18 cellular contexts compared by ENCODE assay signal in genomic region chr15:60009581-60010379, GRCh38. TPM values are rescaled to one million over a fixed set of nuclear protein-coding genes. Genes with fewer than 3 reads are reported as not detected.
DNase-seq lines count a peak whose midpoint lies in the region; ATAC-seq and TF ChIP-seq lines count a peak whose summit lies in the region.
"Had no signal": no experiment of that assay in that cellular context is flagged by ENCODE, and none has a peak within 500 bp of the region (broad histone marks: within the 10 kb centered on the region; RNA-seq: fewer than 3 reads in every experiment).

No MANE protein-coding gene starts in this region.

- H3K27ac ChIP-seq in H9 (ENCODE audit: insufficient read length, low read depth, low read length) (no peak overlapping the region), iPS-18a (ENCODE audit: low read length) (no peak overlapping the region), neuronal stem cell (replicated peaks; ENCODE audit: low read length) (no peak overlapping the region), gastroesophageal sphincter (no peak overlapping the region)
- H3K27ac ChIP-seq: BLaER1 treated with 17β-estradiol and CSF1 and Interleukin-3, amounts not matched to agents 10 nM and 100 nM had no signal

- ATAC-seq in WTC11 = no peak
- ATAC-seq in stimulated activated effector memory CD8-positive, alpha-beta T cell treated with anti-CD3 and anti-CD28 coated beads, Interleukin-12 subunit alpha, Interleukin-12 subunit beta, amount 100 ng/mL, for 72 hours = no peak
- ATAC-seq in gastroesophageal sphincter = no peak
- ATAC-seq: CD8-positive, alpha-beta T cell had no signal

- peaks cover 74% of the 10 kb centered on the region in 2 experiments for H3K4me1 Mint-ChIP-seq in H9
- H3K4me1 Mint-ChIP-seq in WTC11 = peaks cover 82% of the 10 kb centered on the region
- peaks cover 31% of the 10 kb centered on the region for H3K4me1 Mint-ChIP-seq in stimulated activated effector memory CD8-positive, alpha-beta T cell treated with anti-CD3 and anti-CD28 coated beads, Interleukin-12 subunit alpha, Interleukin-12 subunit beta, amount 100 ng/mL, for 72 hours
- peaks cover 24% of the 10 kb centered on the region for H3K4me1 Mint-ChIP-seq in activated CD4-positive, alpha-beta memory T cell treated with anti-CD3 and anti-CD28 coated beads for 36 hours (ENCODE audit: low read depth)

- H2BK5ac ChIP-seq in H9 (ENCODE audit: insufficient read length, low read length) (no peak overlapping the region), neuronal stem cell (ENCODE audit: low read length) (no peak overlapping the region)

- H4K8ac ChIP-seq in H9 (replicated peaks; ENCODE audit: insufficient read length, low read depth, low read length) (no peak overlapping the region), neuronal stem cell (ENCODE audit: low read depth, low read length) (no peak overlapping the region)

- H3K36me3 ChIP-seq in iPS-18a (ENCODE audit: control insufficient read depth, low read depth, low read length) (no peaks in the 10 kb centered on the region), neuronal stem cell (replicated peaks in 1 of 2; ENCODE audit: control insufficient read depth in 2 of 2, insufficient read depth in 2 of 2, low read length in 2 of 2) (peaks cover 0 to 30% of the 10 kb centered on the region in 2 donors), gastroesophageal sphincter (no peaks in the 10 kb centered on the region)
- H3K36me3 ChIP-seq: BLaER1 treated with 17β-estradiol and CSF1 and Interleukin-3, amounts not matched to agents 10 nM and 100 nM; MG63 had no signal

- H2BK15ac ChIP-seq in H9 (ENCODE audit: low read depth, low read length) (no peak overlapping the region), neuronal stem cell (ENCODE audit: low read length) (no peak overlapping the region)

- H3K14ac ChIP-seq in H9 (ENCODE audit: insufficient read depth, low read length) = no peak overlapping the region
- no peak overlapping the region for H3K14ac ChIP-seq in neuronal stem cell (ENCODE audit: low read length)

- H3K23ac ChIP-seq in H9 (ENCODE audit: insufficient read length, low read depth, low read length) = no peak overlapping the region
- H3K23ac ChIP-seq in neuronal stem cell (ENCODE audit: low read depth, low read length, poor library complexity) = no peak overlapping the region

- WGBS in H9 (ENCODE audit: extremely low coverage, insufficient read length, low lambda C conversion rate) = no CpG with 5 or more reads among the region's 10 CpGs
- WGBS in neuronal stem cell (ENCODE audit: extremely low coverage in 2 of 2, insufficient read length in 2 of 2, insufficient replicate concordance in 1 of 2), 2 donors = no CpG with 5 or more reads among the region's 10 CpGs
- 15% methylated on average over 10 of the region's 10 CpGs for WGBS in gastroesophageal sphincter (ENCODE audit: low coverage in 1 of 2), 2 donors

- POLR2A ChIA-PET in WTC11 (lab: Charles Lee) = interaction anchor here (0.5 kb wide), 1 partner anchor 148 kb away, joined by 4 read pairs; no protein-coding TSS in a partner anchor
- POLR2A ChIA-PET in activated CD4-positive, alpha-beta memory T cell treated with anti-CD3 and anti-CD28 coated beads for 36 hours (lab: Charles Lee) = no interaction called here

- no peak overlapping the region for H2BK120ac ChIP-seq in H9 (ENCODE audit: low read depth, low read length, poor library complexity, severe bottlenecking)
- no peak overlapping the region for H2BK120ac ChIP-seq in neuronal stem cell (ENCODE audit: low read depth, low read length)

- H3K27me3 ChIP-seq in H9 (ENCODE audit: insufficient read depth, low read length) = peaks cover 11% of the 10 kb centered on the region; the same call in 1 of the 2 replicates
- H3K27me3 ChIP-seq in iPS-18a (ENCODE audit: control insufficient read depth, insufficient read depth, low read length) = peaks cover 22% of the 10 kb centered on the region
- peaks cover 0 to 21% (median 12%) of the 10 kb centered on the region in 3 experiments for H3K27me3 ChIP-seq in neuronal stem cell (ENCODE audit: control insufficient read depth in 3 of 3, insufficient read depth in 3 of 3, low read depth in 1 of 3, low read length in 3 of 3)
- peaks cover 100% of the 10 kb centered on the region for H3K27me3 ChIP-seq in gastroesophageal sphincter

- H3K9me3 Mint-ChIP-seq in H9 (no peaks in the 10 kb centered on the region), WTC11 (no peaks in the 10 kb centered on the region)
- H3K9me3 Mint-ChIP-seq in stimulated activated effector memory CD8-positive, alpha-beta T cell treated with anti-CD3 and anti-CD28 coated beads, Interleukin-12 subunit alpha, Interleukin-12 subunit beta, amount 100 ng/mL, for 72 hours = no peaks in the 10 kb centered on the region
- no peaks in the 10 kb centered on the region for H3K9me3 Mint-ChIP-seq in activated CD4-positive, alpha-beta memory T cell treated with anti-CD3 and anti-CD28 coated beads for 36 hours
- H3K9me3 Mint-ChIP-seq: CD8-positive, alpha-beta T cell had no signal

- no peak overlapping the region for H3K18ac ChIP-seq in H9 (ENCODE audit: insufficient read length, low read depth, low read length)
- no peak overlapping the region for H3K18ac ChIP-seq in neuronal stem cell (ENCODE audit: low read length)

- H2AK5ac ChIP-seq in H9 (ENCODE audit: insufficient read length, low read length) (no peak overlapping the region), neuronal stem cell (ENCODE audit: low read depth, low read length) (no peak overlapping the region)

- CTCF ChIA-PET in WTC11 (lab: Charles Lee) = interaction anchor here (0.6 to 2.1 kb wide), 6 partner anchors 12 to 317 kb away, joined by 3 to 11 read pairs (median 5); no protein-coding TSS in a partner anchor
- CTCF ChIA-PET in activated CD4-positive, alpha-beta memory T cell treated with anti-CD3 and anti-CD28 coated beads for 36 hours (lab: Charles Lee) = interaction anchor here (1.1 to 1.5 kb wide), 2 partner anchors 9 to 170 kb away, joined by 3 to 4 read pairs; no protein-coding TSS in a partner anchor

- H3K36me3 Mint-ChIP-seq in H9 (ENCODE audit: insufficient read depth in 1 of 3, low read depth in 3 of 3) (peaks cover 0 to 2% (median 0%) of the 10 kb centered on the region in 3 experiments; a peak in 1 of 7 replicates), WTC11 (peaks cover 4% of the 10 kb centered on the region)
- H3K36me3 Mint-ChIP-seq in stimulated activated effector memory CD8-positive, alpha-beta T cell treated with anti-CD3 and anti-CD28 coated beads, Interleukin-12 subunit alpha, Interleukin-12 subunit beta, amount 100 ng/mL, for 72 hours = peaks cover 8% of the 10 kb centered on the region
- peaks cover 11% of the 10 kb centered on the region for H3K36me3 Mint-ChIP-seq in activated CD4-positive, alpha-beta memory T cell treated with anti-CD3 and anti-CD28 coated beads for 36 hours
- H3K36me3 Mint-ChIP-seq: CD8-positive, alpha-beta T cell had no signal

- H4K5ac ChIP-seq in H9 (ENCODE audit: insufficient read length, low read depth, low read length) = no peak overlapping the region

- TF ChIP-seq POLR2A in gastroesophageal sphincter (IDR thresholded peaks at IDR 0.05) = no peak

- H3K4ac ChIP-seq in H9 (ENCODE audit: low read depth, low read length) (no peak overlapping the region), neuronal stem cell (ENCODE audit: low read length) (no peak overlapping the region)

- H3K27ac Mint-ChIP-seq in H9 (peak overlapping the region in 2 of 3 experiments; percentile 62 to 94; a peak in 5 of 7 replicates), WTC11 (peak overlapping the region; percentile 97)
- no peak overlapping the region for H3K27ac Mint-ChIP-seq in stimulated activated effector memory CD8-positive, alpha-beta T cell treated with anti-CD3 and anti-CD28 coated beads, Interleukin-12 subunit alpha, Interleukin-12 subunit beta, amount 100 ng/mL, for 72 hours
- H3K27ac Mint-ChIP-seq in activated CD4-positive, alpha-beta memory T cell treated with anti-CD3 and anti-CD28 coated beads for 36 hours = no peak overlapping the region
- H3K27ac Mint-ChIP-seq: CD8-positive, alpha-beta T cell had no signal

- TF ChIP-seq CTCF in H9 (conservative IDR thresholded peaks at IDR 0.05) (no peak), WTC11 (IDR thresholded peaks at IDR 0.05) (no peak), gastroesophageal sphincter (IDR thresholded peaks at IDR 0.05) (no peak)

- H3K4me1 ChIP-seq in H9 (ENCODE audit: insufficient read depth, low read length) = peaks cover 10% of the 10 kb centered on the region; the same call in 1 of the 2 replicates
- peaks cover 63% of the 10 kb centered on the region for H3K4me1 ChIP-seq in iPS-18a (ENCODE audit: control insufficient read depth, low read depth, low read length)
- peaks cover 20 to 56% of the 10 kb centered on the region in 2 donors for H3K4me1 ChIP-seq in neuronal stem cell (ENCODE audit: control insufficient read depth in 2 of 2, insufficient read depth in 1 of 2, low read depth in 1 of 2, low read length in 2 of 2)
- H3K4me1 ChIP-seq in gastroesophageal sphincter = peaks cover 0 to 20% (median 17%) of the 10 kb centered on the region in 3 donors

- no peak overlapping the region for H2BK12ac ChIP-seq in H9 (ENCODE audit: insufficient read length, low read depth, low read length)
- no peak overlapping the region for H2BK12ac ChIP-seq in neuronal stem cell (ENCODE audit: low read length)

- H3K4me3 ChIP-seq in iPS-18a (ENCODE audit: low read length) (peak overlapping the region; percentile 46), neuronal stem cell (ENCODE audit: low read length in 2 of 2) (no peak overlapping the region), gastroesophageal sphincter (no peak overlapping the region)
- H3K4me3 ChIP-seq: BLaER1 treated with 17β-estradiol and CSF1 and Interleukin-3, amounts not matched to agents 10 nM and 100 nM; MG63 had no signal

- H4K20me1 ChIP-seq in H9 (ENCODE audit: control insufficient read depth, insufficient read depth, insufficient read length) = no peaks in the 10 kb centered on the region

- peak overlapping the region; percentile 59 for H3K4me2 ChIP-seq in H9 (ENCODE audit: insufficient read depth, insufficient read length, low read length)
- H3K4me2 ChIP-seq in neuronal stem cell (ENCODE audit: insufficient read depth, low read length, poor library complexity, severe bottlenecking) = no peak overlapping the region
- H3K4me2 ChIP-seq: BLaER1 treated with 17β-estradiol and CSF1 and Interleukin-3, amounts not matched to agents 10 nM and 100 nM had no signal

- no peak overlapping the region for H3T11ph ChIP-seq in H9 (ENCODE audit: low read length)

- H3K79me2 ChIP-seq in H9 (ENCODE audit: insufficient read depth, low read length) = no peaks in the 10 kb centered on the region

- H3K27me3 Mint-ChIP-seq in H9 (ENCODE audit: low read depth) = peaks cover 41% of the 10 kb centered on the region
- H3K27me3 Mint-ChIP-seq in WTC11 (ENCODE audit: low read depth) = peaks cover 15% of the 10 kb centered on the region
- peaks cover 72% of the 10 kb centered on the region for H3K27me3 Mint-ChIP-seq in activated CD4-positive, alpha-beta memory T cell treated with anti-CD3 and anti-CD28 coated beads for 36 hours

- intact Hi-C loops in activated CD4-positive, alpha-beta memory T cell treated with anti-CD3 and anti-CD28 coated beads for 36 hours (cut with micrococcal nuclease) = loop anchor here (5.0 kb wide), 1 partner anchor 33 kb away; no protein-coding TSS in a partner anchor

- H2BK20ac ChIP-seq in H9 (ENCODE audit: low read depth, low read length, poor library complexity, severe bottlenecking) = no peak overlapping the region

- no peak for TF ChIP-seq EP300 in gastroesophageal sphincter (IDR thresholded peaks at IDR 0.05)

- DNase-seq in H9 (no peak), WTC11 (ENCODE audit: low spot score) (no peak), neuronal stem cell (ENCODE audit: low spot score) (peak; percentile 32), nucleus accumbens (lab: John Stamatoyannopoulos, UW) (no peak)
- DNase-seq in stimulated activated effector memory CD8-positive, alpha-beta T cell treated with anti-CD3 and anti-CD28 coated beads, Interleukin-12 subunit alpha, Interleukin-12 subunit beta, amount 100 ng/mL, for 72 hours (ENCODE audit: low spot score in 2 of 2) = no peak
- no peak for DNase-seq in activated CD4-positive, alpha-beta memory T cell treated with anti-CD3 and anti-CD28 coated beads for 36 hours
- DNase-seq: CD8-positive, alpha-beta T cell; Kasumi-1; MG63; NCI-H1048; NCI-H1436 treated with DMSO at 0.1 percent for 48 hours; NCI-H2081 treated with DMSO at 0.1 percent for 48 hours; NK-92 treated with Interleukin-12 subunit alpha and Interleukin-12 subunit beta, amount 100 ng/mL, for 24 hours; Right ventricle myocardium superior had no signal

- no peak overlapping the region for H4K91ac ChIP-seq in H9 (ENCODE audit: insufficient read length, low read depth, low read length)
- H4K91ac ChIP-seq in neuronal stem cell (ENCODE audit: low read depth, low read length, poor library complexity) = no peak overlapping the region

- H3K79me1 ChIP-seq in H9 (ENCODE audit: insufficient read depth, low read depth, low read length, poor library complexity, severe bottlenecking) = no peaks in the 10 kb centered on the region
- H3K79me1 ChIP-seq in neuronal stem cell (ENCODE audit: low read depth, low read length) = no peaks in the 10 kb centered on the region

- no peak overlapping the region for H3K9ac ChIP-seq in H9 (ENCODE audit: extremely low read depth, insufficient read length, low read length)
- no peak overlapping the region for H3K9ac ChIP-seq in iPS-18a (ENCODE audit: low read length)
- no peak overlapping the region for H3K9ac ChIP-seq in neuronal stem cell (ENCODE audit: low read depth, low read length, poor library complexity)
- H3K9ac ChIP-seq: BLaER1 treated with 17β-estradiol and CSF1 and Interleukin-3, amounts not matched to agents 10 nM and 100 nM had no signal

- H3K4me3 Mint-ChIP-seq in H9 = peak overlapping the region; percentile 42 to 72
- peak overlapping the region; percentile 66 for H3K4me3 Mint-ChIP-seq in WTC11
- no peak overlapping the region for H3K4me3 Mint-ChIP-seq in stimulated activated effector memory CD8-positive, alpha-beta T cell treated with anti-CD3 and anti-CD28 coated beads, Interleukin-12 subunit alpha, Interleukin-12 subunit beta, amount 100 ng/mL, for 72 hours
- H3K4me3 Mint-ChIP-seq in activated CD4-positive, alpha-beta memory T cell treated with anti-CD3 and anti-CD28 coated beads for 36 hours = no peak overlapping the region
- H3K4me3 Mint-ChIP-seq: CD8-positive, alpha-beta T cell had no signal

- H3K9me3 ChIP-seq in H9 (ENCODE audit: control insufficient read depth, low read depth, low read length) = no peaks in the 10 kb centered on the region
- H3K9me3 ChIP-seq in iPS-18a (ENCODE audit: control insufficient read depth, low read depth, low read length) = no peaks in the 10 kb centered on the region
- H3K9me3 ChIP-seq in neuronal stem cell (replicated peaks in 1 of 2; ENCODE audit: control insufficient read depth in 2 of 2, insufficient read depth in 1 of 2, low read depth in 1 of 2, low read length in 2 of 2) = no peaks in the 10 kb centered on the region
- H3K9me3 ChIP-seq in gastroesophageal sphincter = no peaks in the 10 kb centered on the region

- no peak overlapping the region for H2AFZ ChIP-seq in H9 (ENCODE audit: low read length)
- no peak overlapping the region for H2AFZ ChIP-seq in neuronal stem cell (ENCODE audit: low read length)

- H3K56ac ChIP-seq in H9 (ENCODE audit: insufficient read length, low read depth, low read length) = no peak overlapping the region

- peaks cover 16% of the 10 kb centered on the region for H3K23me2 ChIP-seq in H9 (ENCODE audit: insufficient read length, low read depth, low read length, poor library complexity, severe bottlenecking)

RNA-seq across cellular contexts. Expression of gene FOXB1, which starts 5.7 kb away (rescaled TPM):
- total RNA-seq in H9 (2021) (3.5 and 3.7 TPM in 2 replicates), WTC11 (2021) (10.8 to 15.0 TPM (median 13.7 TPM) in 3 replicates), gastroesophageal sphincter (not detected)
- polyA plus RNA-seq in neuronal stem cell (2013, experiment 1 of 2) = 0.06 TPM
- polyA plus RNA-seq in neuronal stem cell (2013, experiment 2 of 2) = 0.12 TPM
- 1 to 10 TPM; 1.5 to 2.0 TPM for total RNA-seq in activated CD4-positive, alpha-beta memory T cell treated with anti-CD3 and anti-CD28 coated beads for 36 hours
- total RNA-seq: CD8-positive, alpha-beta T cell; HT-29; Right ventricle myocardium superior had no signal

Comparison
In these comparisons a context has a peak if more than half of its experiments do, and no peak if none do; other contexts are left out.
1. H3K27ac Mint-ChIP-seq: peak in H9 (2 of 3) and WTC11 (single experiment); none in stimulated activated effector memory CD8-positive, alpha-beta T cell treated with anti-CD3 and anti-CD28 coated beads, Interleukin-12 subunit alpha, Interleukin-12 subunit beta, amount 100 ng/mL, for 72 hours (single experiment) and activated CD4-positive, alpha-beta memory T cell treated with anti-CD3 and anti-CD28 coated beads for 36 hours (single experiment).
2. H3K4me3 Mint-ChIP-seq: peak in H9 (2 of 2) and WTC11 (single experiment); none in stimulated activated effector memory CD8-positive, alpha-beta T cell treated with anti-CD3 and anti-CD28 coated beads, Interleukin-12 subunit alpha, Interleukin-12 subunit beta, amount 100 ng/mL, for 72 hours (single experiment) and activated CD4-positive, alpha-beta memory T cell treated with anti-CD3 and anti-CD28 coated beads for 36 hours (single experiment).